ENCODE assay signal across 8 cellular contexts in the genomic region with DNA sequence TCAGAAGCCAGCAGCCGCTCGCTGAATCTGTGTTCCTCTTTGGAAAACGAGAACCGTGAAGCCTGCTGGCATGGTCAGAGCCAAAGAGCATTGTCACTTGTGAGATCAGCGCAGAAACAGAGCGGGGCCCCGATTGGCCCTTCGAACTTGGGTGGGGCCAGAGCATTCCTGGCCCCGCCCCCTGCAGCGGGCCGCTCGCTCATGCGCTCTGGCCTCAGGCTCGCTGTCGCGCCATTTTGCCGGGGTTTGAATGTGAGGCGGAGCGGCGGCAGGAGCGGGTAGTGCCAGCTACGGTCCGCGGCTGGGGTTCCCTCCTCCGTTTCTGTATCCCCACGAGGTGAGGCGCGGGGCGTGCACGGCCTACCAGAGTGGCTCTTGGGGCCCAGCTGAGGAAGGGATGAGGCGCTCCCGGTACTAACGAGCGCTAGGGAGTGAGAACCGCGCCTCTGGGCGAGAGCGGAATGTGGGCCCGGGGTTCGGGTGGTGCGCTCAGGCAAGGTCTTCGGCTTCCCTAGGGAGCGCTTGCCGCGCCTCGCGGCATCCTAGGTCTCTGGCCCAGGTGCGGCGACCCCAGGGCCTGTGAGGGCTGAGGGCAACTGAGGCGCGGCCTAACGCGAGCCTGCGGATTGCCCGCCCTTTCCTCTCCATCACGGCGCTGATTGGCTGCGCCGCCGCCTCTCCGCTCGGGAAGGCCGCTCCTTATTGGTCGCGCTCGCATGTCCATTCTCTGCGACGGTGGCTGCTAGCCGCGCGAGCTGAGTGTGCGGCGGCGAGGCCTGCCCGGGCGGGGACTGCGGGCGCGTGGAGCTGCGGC.
DNase-seq lines count a peak whose midpoint lies in the region; ATAC-seq, FAIRE-seq and TF ChIP-seq lines count a peak whose summit lies in the region.

A gene with protein sequence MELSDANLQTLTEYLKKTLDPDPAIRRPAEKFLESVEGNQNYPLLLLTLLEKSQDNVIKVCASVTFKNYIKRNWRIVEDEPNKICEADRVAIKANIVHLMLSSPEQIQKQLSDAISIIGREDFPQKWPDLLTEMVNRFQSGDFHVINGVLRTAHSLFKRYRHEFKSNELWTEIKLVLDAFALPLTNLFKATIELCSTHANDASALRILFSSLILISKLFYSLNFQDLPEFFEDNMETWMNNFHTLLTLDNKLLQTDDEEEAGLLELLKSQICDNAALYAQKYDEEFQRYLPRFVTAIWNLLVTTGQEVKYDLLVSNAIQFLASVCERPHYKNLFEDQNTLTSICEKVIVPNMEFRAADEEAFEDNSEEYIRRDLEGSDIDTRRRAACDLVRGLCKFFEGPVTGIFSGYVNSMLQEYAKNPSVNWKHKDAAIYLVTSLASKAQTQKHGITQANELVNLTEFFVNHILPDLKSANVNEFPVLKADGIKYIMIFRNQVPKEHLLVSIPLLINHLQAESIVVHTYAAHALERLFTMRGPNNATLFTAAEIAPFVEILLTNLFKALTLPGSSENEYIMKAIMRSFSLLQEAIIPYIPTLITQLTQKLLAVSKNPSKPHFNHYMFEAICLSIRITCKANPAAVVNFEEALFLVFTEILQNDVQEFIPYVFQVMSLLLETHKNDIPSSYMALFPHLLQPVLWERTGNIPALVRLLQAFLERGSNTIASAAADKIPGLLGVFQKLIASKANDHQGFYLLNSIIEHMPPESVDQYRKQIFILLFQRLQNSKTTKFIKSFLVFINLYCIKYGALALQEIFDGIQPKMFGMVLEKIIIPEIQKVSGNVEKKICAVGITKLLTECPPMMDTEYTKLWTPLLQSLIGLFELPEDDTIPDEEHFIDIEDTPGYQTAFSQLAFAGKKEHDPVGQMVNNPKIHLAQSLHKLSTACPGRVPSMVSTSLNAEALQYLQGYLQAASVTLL (plus strand): TSS at position 226 of the 814 bp plus-strand sequence. CDS start 12,152 bp downstream, outside the sequence.

- TF ChIP-seq CTCF in AG09319 (IDR thresholded peaks at IDR 0.05; ENCODE audit: low read depth, low read length): no peak

- peak; percentile 71 for FAIRE-seq in islet of Langerhans (lab: Jason Lieb, UNC)

- ATAC-seq in GM19035 (IDR thresholded peaks at IDR 0.05; ENCODE audit: unreplicated experiment) (peak; percentile 86), HG03354 (IDR thresholded peaks at IDR 0.05; ENCODE audit: poor library complexity, severe bottlenecking, unreplicated experiment) (peak; percentile 88)
- peak; percentile 92 for ATAC-seq in activated CD4-positive, CD25-positive, alpha-beta regulatory T cell treated with anti-CD3 and anti-CD28 coated beads, Interleukin-2, amount 50 U/mL, for 24 hours

- DNase-seq in AG09319 (ENCODE audit: extremely low read depth, low read depth) (peak; percentile 87), NCI-H446 treated with DMSO at 0.1 percent for 48 hours (lab: John Stamatoyannopoulos, UW) (peak; percentile 95), cerebellar cortex (ENCODE audit: low spot score) (peak; percentile 98)
- peak; percentile 92 for DNase-seq in stimulated activated CD4-positive, alpha-beta T cell treated with anti-CD3 and anti-CD28 coated beads, Interleukin-12 subunit alpha, Interleukin-12 subunit beta, amount 100 ng/mL, for 4 hours

Comparison
In these comparisons a context has a peak if more than half of its experiments do, and no peak if none do; other contexts are left out.
1. Peak in every context shown above with its lines: DNase-seq and ATAC-seq.